11 cellular contexts compared by ENCODE assay signal in genomic region chr1:12148160-12148957, GRCh38. TPM values are rescaled to one million over a fixed set of nuclear protein-coding genes. Genes with fewer than 3 reads are reported as not detected.
DNase-seq lines count a peak whose midpoint lies in the region; ATAC-seq, FAIRE-seq and TF ChIP-seq lines count a peak whose summit lies in the region.
"Had no signal": no experiment of that assay in that cellular context is flagged by ENCODE, and none has a peak within 500 bp of the region (broad histone marks: within the 10 kb centered on the region; RNA-seq: fewer than 3 reads in every experiment).

No MANE protein-coding gene starts in this region.

- H3K27me3 ChIP-seq in PC-3 (ENCODE audit: low read length) (no peaks in the 10 kb centered on the region), sigmoid colon (no peaks in the 10 kb centered on the region)

- FAIRE-seq in GM12891 (lab: Jason Lieb, UNC) = peak; percentile 5

- TF ChIP-seq CTCF in PC-3 (conservative IDR thresholded peaks at IDR 0.05; ENCODE audit: low read depth, low read length) (no peak), sigmoid colon (IDR thresholded peaks at IDR 0.05) (no peak)

- no peaks in the 10 kb centered on the region for H3K9me2 ChIP-seq in PC-3 (replicated peaks; ENCODE audit: low read length)

- TF ChIP-seq POLR2A in GM12891 (IDR thresholded peaks at IDR 0.05; ENCODE audit: low read depth, low read length) (peak; percentile 38), sigmoid colon (IDR thresholded peaks at IDR 0.05) (no peak)

- H4K20me1 ChIP-seq in PC-3 (ENCODE audit: low read length) = no peaks in the 10 kb centered on the region

- no peaks in the 10 kb centered on the region for H3F3A ChIP-seq in PC-3 (ENCODE audit: low read length, unreplicated experiment)

- no peak overlapping the region for H3K9ac ChIP-seq in PC-3 (ENCODE audit: low read length)

- H3K4me1 ChIP-seq in PC-3 (ENCODE audit: insufficient read depth, low read length) (peaks cover 24% of the 10 kb centered on the region), sigmoid colon (peaks cover 0 to 16% (median 7%) of the 10 kb centered on the region in 4 donors)

- no peak for TF ChIP-seq EP300 in sigmoid colon (IDR thresholded peaks at IDR 0.05)

- H3K36me3 ChIP-seq in PC-3 (ENCODE audit: low read depth, low read length) (no peaks in the 10 kb centered on the region), sigmoid colon (no peaks in the 10 kb centered on the region)

- no peaks in the 10 kb centered on the region for H3K79me2 ChIP-seq in PC-3 (ENCODE audit: low read length)

- H2AFZ ChIP-seq in PC-3 (ENCODE audit: low read length) = no peak overlapping the region

- intact Hi-C loops in PC-3 (cut with micrococcal nuclease) (no loop called here), sigmoid colon (cut with DNase I) (no loop called here), head of caudate nucleus (cut with DNase I) (no loop called here)

- ATAC-seq in PC-3 = no peak

- no TSS peak for BruUV-seq in PC-3 (replicated peaks; lab: Mats Ljungman, UMichigan)

- H3K4me3 ChIP-seq in PC-3 (ENCODE audit: low read length) (no peak overlapping the region), sigmoid colon (no peak overlapping the region)
- H3K4me3 ChIP-seq: smooth muscle cell had no signal

- CTCF ChIA-PET in PC-3 (lab: Charles Lee) = interaction anchor here (0.6 kb wide), 1 partner anchor 41 kb away, joined by 5 read pairs; no protein-coding TSS in a partner anchor

- DNase-seq in GM12891 (ENCODE audit: insufficient read length, low spot score) = no peak
- DNase-seq in PC-3 = peak; percentile 17
- DNase-seq in dermis blood vessel endothelial cell = peak; percentile 43
- DNase-seq in sigmoid colon = no peak
- no peak for DNase-seq in pons (ENCODE audit: low spot score)
- no peak for DNase-seq in stimulated activated CD4-positive, alpha-beta T cell treated with anti-CD3 and anti-CD28 coated beads, Interleukin-4, amount 100 ng/mL, for 4 hours
- no peak for DNase-seq in head of caudate nucleus
- no peak for DNase-seq in NCI-H1930 (lab: John Stamatoyannopoulos, UW)
- DNase-seq: hippocampal formation, NCI-H2107 had no signal

- no peak overlapping the region for H3K4me2 ChIP-seq in PC-3 (ENCODE audit: low read length)
- H3K4me2 ChIP-seq: smooth muscle cell had no signal

- H3K9me3 ChIP-seq in PC-3 (ENCODE audit: low read length) = no peaks in the 10 kb centered on the region
- H3K9me3 ChIP-seq in sigmoid colon = peaks cover 0 to 2% (median 0%) of the 10 kb centered on the region in 4 donors

- WGBS in sigmoid colon, 2 donors = 28 to 42% methylated on average over 8 of the region's 8 CpGs

- POLR2A ChIA-PET in PC-3 (lab: Charles Lee; ENCODE audit: unreplicated experiment) = interaction anchor here (0.8 kb wide), 1 partner anchor 14 kb away, joined by 4 read pairs; no protein-coding TSS in a partner anchor

- H3K27ac ChIP-seq in PC-3 (ENCODE audit: low read length) = no peak overlapping the region
- peak overlapping the region; percentile 40 to 57 (median 48) for H3K27ac ChIP-seq in sigmoid colon

TF ChIP-seq in GM12891, 5 proteins besides CTCF, POLR2A, EP300 and RAD21:
- TF ChIP-seq TAF1 (IDR thresholded peaks at IDR 0.05; ENCODE audit: low read depth, low read length) = no peak
- peak; percentile 35; the same call in 1 of the 2 replicates for TF ChIP-seq POLR2AphosphoS5 (IDR thresholded peaks at IDR 0.05; ENCODE audit: low read depth, low read length)
TF ChIP-seq in GM12891: peak in this region for 1.

RNA-seq across cellular contexts. Expression of gene TNFRSF1B, which starts 18.4 kb away (rescaled TPM):
- 27.3 TPM for polyA plus RNA-seq in GM12891 (2012; ENCODE audit: low read depth, missing spikeins)
- total RNA-seq in PC-3 (2014; rRNA removed) (0.29 and 1.3 TPM in 2 replicates), dermis blood vessel endothelial cell (81.3 and 98.3 TPM in 2 replicates), sigmoid colon (10 to 100 TPM; 15.5 to 19.7 (median 18.9) TPM)
- polyA plus RNA-seq in sigmoid colon = 10 to 100 TPM in 2 of 3 donors, 1 to 10 TPM in 1; 4.2 to 37.2 (median 16.2) TPM

Comparison
In these comparisons a context has a peak if more than half of its experiments do, and no peak if none do; other contexts are left out.
1. DNase-seq: peak in PC-3 (single experiment) and dermis blood vessel endothelial cell (single experiment); none in GM12891 (single experiment), sigmoid colon (single experiment), pons (single experiment), stimulated activated CD4-positive, alpha-beta T cell treated with anti-CD3 and anti-CD28 coated beads, Interleukin-4, amount 100 ng/mL, for 4 hours (0 of 2), head of caudate nucleus (0 of 42) and NCI-H1930 (0 of 2).